In genomic region chr1:36843027-36843426, GRCh38 we compare ENCODE assay signal across 8 cellular contexts.
"Had no signal": no experiment of that assay in that cellular context is flagged by ENCODE, and none has a peak within 500 bp of the region (broad histone marks: within the 10 kb centered on the region; RNA-seq: fewer than 3 reads in every experiment).

No MANE protein-coding gene starts in this region.

- H3K36me3 Mint-ChIP-seq: IgD-negative memory B cell had no signal

- DNase-seq: GM23248, GOT3, H9, HCEC 1CT, KBM-7 had no signal

- H3K4me3 ChIP-seq: GM23248 had no signal

- H3K27ac Mint-ChIP-seq: IgD-negative memory B cell had no signal

- FAIRE-seq: H54, HTR-8/SVneo had no signal

- H3K4me3 Mint-ChIP-seq: H9, IgD-negative memory B cell had no signal

- H2AFZ ChIP-seq: GM23248 had no signal

- H3K9me3 Mint-ChIP-seq: H9, IgD-negative memory B cell had no signal

- H3K9ac ChIP-seq: GM23248 had no signal

- H3K27ac ChIP-seq: GM23248 had no signal

- H3K4me1 Mint-ChIP-seq: IgD-negative memory B cell had no signal
